Comparison of ENCODE assay signal across 10 cellular contexts in the genomic region with DNA sequence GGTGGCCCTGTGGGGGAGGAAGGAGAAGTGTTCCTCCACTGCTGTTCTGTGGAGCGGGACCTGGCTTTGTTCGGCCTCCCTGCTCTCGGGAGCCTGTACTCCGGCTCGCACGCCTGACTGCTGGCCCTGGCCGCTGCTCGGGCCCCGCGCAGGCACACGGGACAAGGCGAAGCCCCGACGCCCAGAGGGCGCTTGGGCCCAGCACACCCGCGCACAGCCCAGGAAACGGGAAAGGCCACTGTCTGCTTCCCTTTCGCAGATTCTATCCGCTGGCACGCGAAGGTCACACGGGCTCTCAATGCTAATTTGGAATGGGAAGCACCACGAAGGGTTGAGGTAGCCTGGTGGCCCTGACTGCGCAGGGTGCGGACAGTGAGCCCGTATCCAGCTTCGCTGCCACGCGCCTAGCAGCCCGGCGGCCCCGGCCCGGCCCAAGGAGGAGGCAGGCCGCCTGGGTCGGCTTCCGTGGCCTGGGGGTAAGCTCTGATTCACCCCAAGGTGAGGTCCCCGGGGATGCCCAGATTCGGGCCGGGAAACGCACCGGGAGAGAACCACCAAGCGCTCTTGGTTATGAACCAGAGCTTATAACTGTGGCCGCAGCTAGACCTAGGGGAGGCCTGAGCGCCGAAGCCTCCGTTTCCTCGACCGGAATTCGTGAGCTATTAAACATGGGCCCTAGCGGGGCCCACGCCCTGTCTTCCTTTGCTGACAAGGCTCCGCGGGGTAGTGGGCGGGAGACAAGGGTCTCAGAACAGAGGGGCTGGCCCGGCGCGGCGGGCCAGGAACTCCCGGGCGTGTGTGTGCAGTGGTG. TPM values are rescaled to one million over a fixed set of nuclear protein-coding genes. Genes with fewer than 3 reads are reported as not detected.
DNase-seq lines count a peak whose midpoint lies in the region; ATAC-seq, FAIRE-seq and TF ChIP-seq lines count a peak whose summit lies in the region.
"Had no signal": no experiment of that assay in that cellular context is flagged by ENCODE, and none has a peak within 500 bp of the region (broad histone marks: within the 10 kb centered on the region; RNA-seq: fewer than 3 reads in every experiment).

No MANE protein-coding gene starts in this region.

- no peak overlapping the region for H3K27ac ChIP-seq in cardiac muscle cell
- no peak overlapping the region for H3K27ac ChIP-seq in pancreas
- H3K27ac ChIP-seq in uterus = no peak overlapping the region

- H3K9me3 ChIP-seq in cardiac muscle cell (ENCODE audit: low read depth) (no peaks in the 10 kb centered on the region), pancreas (no peaks in the 10 kb centered on the region), uterus (no peaks in the 10 kb centered on the region)

- no peaks in the 10 kb centered on the region for H3K36me3 ChIP-seq in cardiac muscle cell
- no peaks in the 10 kb centered on the region for H3K36me3 ChIP-seq in pancreas
- H3K36me3 ChIP-seq in uterus = no peaks in the 10 kb centered on the region

- TF ChIP-seq POLR2A in uterus (IDR thresholded peaks at IDR 0.05) = no peak

- ATAC-seq in GM19023 (IDR thresholded peaks at IDR 0.05; ENCODE audit: unreplicated experiment) (peak; percentile 29), pancreas (peak; percentile 54 to 62 (median 56)), GM21528 (IDR thresholded peaks at IDR 0.05; ENCODE audit: low FRiP score, unreplicated experiment) (no peak)

- 5 to 8% methylated on average over 61 of the region's 61 CpGs for WGBS in pancreas, 2 donors

- no peaks in the 10 kb centered on the region for H3K4me1 ChIP-seq in cardiac muscle cell (ENCODE audit: low read depth)
- H3K4me1 ChIP-seq in pancreas = peaks cover 0 to 15% (median 7%) of the 10 kb centered on the region in 3 donors
- H3K4me1 ChIP-seq in uterus = peaks cover 0 to 23% of the 10 kb centered on the region in 2 donors

- no peak for FAIRE-seq in pancreas (lab: Jason Lieb, UNC)

- no peak for TF ChIP-seq CTCF in cardiac muscle cell (IDR thresholded peaks at IDR 0.05; ENCODE audit: low read depth, low read length)
- TF ChIP-seq CTCF in pancreas (IDR thresholded peaks at IDR 0.05) = no peak
- no peak for TF ChIP-seq CTCF in uterus (IDR thresholded peaks at IDR 0.05)

- H3K4me3 ChIP-seq in cardiac muscle cell = peak overlapping the region; percentile 26
- H3K4me3 ChIP-seq in pancreas = peak overlapping the region in 2 of 4 donors; percentile 12 to 35
- peak overlapping the region in 1 of 2 donors; percentile 10 for H3K4me3 ChIP-seq in uterus

- intact Hi-C loops in pancreas (cut with DNase I) = loop anchor here in 1 of 3 donors (10.0 kb wide), 1 partner anchor 853 kb away; no protein-coding TSS in a partner anchor
- intact Hi-C loops in uterus (cut with DNase I; ENCODE audit: low total_unique reads) = no loop called here

- DNase-seq in RPMI7951 (ENCODE audit: low read depth) (peak; percentile 11), cardiac muscle cell (ENCODE audit: low read depth in 1 of 2, low spot score in 1 of 2) (peak in 1 of 2 donors; percentile 19), pancreas (peak in 1 of 6 donors; percentile 62), uterus (no peak), OCI-M1 (lab: John Stamatoyannopoulos, UW) (no peak), NCI-H1417 (lab: John Stamatoyannopoulos, UW) (no peak)
- DNase-seq: activated naive CD4-positive, alpha-beta T cell treated with anti-CD3 and anti-CD28 coated beads, Interleukin-2, amount 50 U/mL, for 16 hours had no signal

- H3K27me3 ChIP-seq in cardiac muscle cell (peaks cover 94% of the 10 kb centered on the region), pancreas (peaks cover 0 to 38% (median 11%) of the 10 kb centered on the region in 4 donors), uterus (peaks cover 20 to 56% of the 10 kb centered on the region in 2 donors)

RNA-seq across cellular contexts. Expression of gene TBX15, which starts 19.7 kb away (rescaled TPM):
- 0.20 and 0.24 TPM in 2 replicates for total RNA-seq in RPMI7951 (2014; rRNA removed; shearing (Covaris generic))
- total RNA-seq in cardiac muscle cell (not detected in 2 replicates), pancreas (under 1 TPM in 4 of 6 donors, not detected in 2; 0.06 to 0.14 (median 0.09) TPM), uterus (under 1 TPM in 2 of 4 donors, not detected in 2; 0.21 to 0.62 TPM)
- polyA plus RNA-seq in cardiac muscle cell (not detected in 2 replicates), pancreas (under 1 TPM in 1 of 2 donors, not detected in 1; 0.05 TPM)
- total RNA-seq: NCI-H460 had no signal
